In genomic region chr13:102400619-102401125, GRCh38 we compare ENCODE assay signal across 8 cellular contexts. TPM values are rescaled to one million over a fixed set of nuclear protein-coding genes. Genes with fewer than 3 reads are reported as not detected.
DNase-seq lines count a peak whose midpoint lies in the region; ATAC-seq lines count a peak whose summit lies in the region.

No MANE protein-coding gene starts in this region.

- no peaks in the 10 kb centered on the region for H3K27me3 ChIP-seq in neuron (ENCODE audit: insufficient read depth, low read length)

- H3K9me3 ChIP-seq in neuron (ENCODE audit: low read length) = no peaks in the 10 kb centered on the region

- H3K4me3 ChIP-seq in neuron (ENCODE audit: low read length) = peak overlapping the region; percentile 53

- peak overlapping the region; percentile 94 for H2AFZ ChIP-seq in neuron (ENCODE audit: low read depth, low read length)

- DNase-seq in SK-N-DZ (ENCODE audit: low spot score) = peak; percentile 31
- DNase-seq in DMS153 (lab: John Stamatoyannopoulos, UW) = no peak
- DNase-seq in CD1c-positive myeloid dendritic cell (ENCODE audit: extremely low spot score) = no peak

- H3K36me3 ChIP-seq in neuron (ENCODE audit: insufficient read depth, low read length) = no peaks in the 10 kb centered on the region

- peaks cover 9% of the 10 kb centered on the region for H3K4me1 ChIP-seq in neuron (ENCODE audit: insufficient read depth, low read length)

- ATAC-seq in GM18498 (IDR thresholded peaks at IDR 0.05; ENCODE audit: unreplicated experiment) (peak; percentile 6), esophagus mucosa (peak; percentile 25), GM18868 (IDR thresholded peaks at IDR 0.05; ENCODE audit: unreplicated experiment) (no peak), HG03571 (IDR thresholded peaks at IDR 0.05; ENCODE audit: unreplicated experiment) (no peak)

RNA-seq across cellular contexts. Expression of gene FGF14, which starts 1.2 kb away (rescaled TPM):
- 1.1 and 2.8 TPM in 2 replicates for polyA plus RNA-seq in SK-N-DZ (2014; cell fraction: cytosol; rRNA removed)
- 0.83 and 4.0 TPM in 2 replicates for polyA plus RNA-seq in SK-N-DZ (2014; cell fraction: nucleus; rRNA removed)
- total RNA-seq in esophagus mucosa = 0.16 TPM

Comparison
In these comparisons a context has a peak if more than half of its experiments do, and no peak if none do; other contexts are left out.
1. ATAC-seq: peak in GM18498 (single experiment) and esophagus mucosa (single experiment); none in GM18868 (single experiment) and HG03571 (single experiment).